Comparison of ENCODE assay signal across 9 cellular contexts in genomic region chr9:34374905-34375552, GRCh38. TPM values are rescaled to one million over a fixed set of nuclear protein-coding genes. Genes with fewer than 3 reads are reported as not detected.
DNase-seq lines count a peak whose midpoint lies in the region; ATAC-seq and TF ChIP-seq lines count a peak whose summit lies in the region.
"Had no signal": no experiment of that assay in that cellular context is flagged by ENCODE, and none has a peak within 500 bp of the region (broad histone marks: within the 10 kb centered on the region; RNA-seq: fewer than 3 reads in every experiment).

No MANE protein-coding gene starts in this region.

- peaks cover 13% of the 10 kb centered on the region for H3K36me3 ChIP-seq in Caco-2 (ENCODE audit: control insufficient read depth, insufficient read depth, low read length)
- peaks cover 9 to 12% of the 10 kb centered on the region in 2 donors for H3K36me3 ChIP-seq in body of pancreas (replicated peaks in 1 of 2; ENCODE audit: insufficient read depth in 1 of 2, low read depth in 2 of 2)
- peaks cover 0 to 13% of the 10 kb centered on the region in 2 donors for H3K36me3 ChIP-seq in muscle layer of duodenum (ENCODE audit: control insufficient read depth in 1 of 2, insufficient read depth in 2 of 2, low read length in 2 of 2)
- H3K36me3 ChIP-seq: SJSA1 had no signal

- H3K4me1 Mint-ChIP-seq in Caco-2 (ENCODE audit: low read depth, unreplicated experiment) = peaks cover 26% of the 10 kb centered on the region

- BruUV-seq in Caco-2 (replicated peaks; lab: Mats Ljungman, UMichigan) = no TSS peak

- peaks cover 41% of the 10 kb centered on the region for H3K36me3 Mint-ChIP-seq in Caco-2 (ENCODE audit: insufficient read depth, unreplicated experiment)

- H3K27ac ChIP-seq in body of pancreas (peak overlapping the region; percentile 80 to 90 (median 82)), muscle layer of duodenum (ENCODE audit: low read length) (peak overlapping the region; percentile 84)
- H3K27ac ChIP-seq: SJSA1 had no signal

- peak; percentile 88 to 92 for DNase-seq in Caco-2
- DNase-seq in NCI-H187 (lab: John Stamatoyannopoulos, UW) = peak; percentile 14 to 60
- peak; percentile 77 to 93 (median 87) for DNase-seq in body of pancreas
- no peak for DNase-seq in NOMO-1 (lab: John Stamatoyannopoulos, UW; ENCODE audit: unreplicated experiment in 2 of 2)
- no peak for DNase-seq in stimulated activated naive CD4-positive, alpha-beta T cell (lab: John Stamatoyannopoulos, UW)
- no peak for DNase-seq in medulla oblongata (ENCODE audit: extremely low spot score)

- CTCF ChIA-PET in Caco-2 (lab: Charles Lee) = interaction anchor here (0.5 to 7.5 kb wide), 8 partner anchors 10 to 308 kb away, joined by 3 to 105 read pairs (median 4); no protein-coding TSS in a partner anchor

- POLR2A ChIA-PET in Caco-2 (lab: Charles Lee) = interaction anchor here (0.6 to 1.0 kb wide), 6 partner anchors 11 to 286 kb away, joined by 3 to 4 read pairs (median 3); partner anchors contain the start of genes DNAI1 and FAM219A

- intact Hi-C loops in Caco-2 (cut with micrococcal nuclease; ENCODE audit: unreplicated experiment) = loop anchor here (1.0 to 5.0 kb wide), 5 partner anchors 23 to 328 kb away; partner anchors contain the start of gene UBAP2
- intact Hi-C loops in body of pancreas (cut with DNase I) = loop anchor here (5.0 kb wide), 1 partner anchor 38 kb away; no protein-coding TSS in a partner anchor

- TF ChIP-seq POLR2A in body of pancreas (IDR thresholded peaks at IDR 0.05) = peak; percentile 48 to 86 (median 69)

- H3K4me3 ChIP-seq in Caco-2 (ENCODE audit: low read depth, low read length) (peak overlapping the region; percentile 89), body of pancreas (no peak overlapping the region), muscle layer of duodenum (ENCODE audit: low read depth in 1 of 2, low read length in 2 of 2) (peak overlapping the region in 1 of 2 donors; percentile 85)
- H3K4me3 ChIP-seq: SJSA1 had no signal

- H3K9me3 Mint-ChIP-seq in Caco-2 (ENCODE audit: unreplicated experiment) = no peaks in the 10 kb centered on the region

- H3K9me3 ChIP-seq in Caco-2 (no peaks in the 10 kb centered on the region; the same call in 1 of the 2 replicates), body of pancreas (no peaks in the 10 kb centered on the region), muscle layer of duodenum (ENCODE audit: control insufficient read depth in 1 of 2, low read length in 2 of 2) (peaks cover 0 to 5% of the 10 kb centered on the region in 2 donors)
- H3K9me3 ChIP-seq: SJSA1 had no signal

- H3K27me3 ChIP-seq in Caco-2 (replicated peaks; ENCODE audit: control insufficient read depth, insufficient read depth, low read length) (no peaks in the 10 kb centered on the region), body of pancreas (no peaks in the 10 kb centered on the region), muscle layer of duodenum (ENCODE audit: low read depth, low read length) (no peaks in the 10 kb centered on the region)
- H3K27me3 ChIP-seq: SJSA1 had no signal

- TF ChIP-seq CTCF in Caco-2 (IDR thresholded peaks at IDR 0.05; ENCODE audit: insufficient read depth in 1 of 2, low read depth in 1 of 2, low read length in 1 of 2, severe bottlenecking in 1 of 2, unreplicated experiment in 1 of 2) = peak in 1 of 2 experiments; percentile 33
- TF ChIP-seq CTCF in body of pancreas (IDR thresholded peaks at IDR 0.05) = peak in 4 of 7 experiments; percentile 25 to 31 (median 28)

- peak overlapping the region; percentile 88 for H3K4me3 Mint-ChIP-seq in Caco-2 (ENCODE audit: unreplicated experiment)

- ATAC-seq in body of pancreas (peak; percentile 41), GM21529 (IDR thresholded peaks at IDR 0.05; ENCODE audit: unreplicated experiment) (no peak)

- H3K4me1 ChIP-seq in Caco-2 = peaks cover 24% of the 10 kb centered on the region
- H3K4me1 ChIP-seq in body of pancreas = peaks cover 44% of the 10 kb centered on the region
- H3K4me1 ChIP-seq in muscle layer of duodenum (ENCODE audit: control insufficient read depth in 1 of 2, insufficient read depth in 2 of 2, low read length in 2 of 2) = peaks cover 2 to 33% of the 10 kb centered on the region in 2 donors

- 16 to 27% methylated on average over 5 of the region's 5 CpGs for WGBS in body of pancreas, 2 donors

- H3K27ac Mint-ChIP-seq in Caco-2 (ENCODE audit: unreplicated experiment) = peak overlapping the region; percentile 49

- no peaks in the 10 kb centered on the region for H3K27me3 Mint-ChIP-seq in Caco-2 (ENCODE audit: insufficient read depth, unreplicated experiment)

RNA-seq across cellular contexts. Expression of gene MYORG, which starts 1.7 kb away (rescaled TPM):
- total RNA-seq in Caco-2 (2022) (33.4 and 37.3 TPM in 2 replicates), body of pancreas (10 to 100 TPM; 11.2 to 11.9 TPM)

RNA-seq across cellular contexts. Expression of gene NUDT2, which starts 45.7 kb away (rescaled TPM):
- 14.4 and 15.0 TPM in 2 replicates for total RNA-seq in Caco-2 (2022)
- 10 to 100 TPM in 1 of 2 donors, 1 to 10 TPM in 1; 9.2 to 14.0 TPM for total RNA-seq in body of pancreas

RNA-seq across cellular contexts. Expression of gene KIF24, which starts 46.0 kb away (rescaled TPM):
- total RNA-seq in Caco-2 (2022) = 3.9 and 4.4 TPM in 2 replicates
- total RNA-seq in body of pancreas = under 1 TPM; 0.26 to 0.33 TPM

Comparison
In these comparisons a context has a peak if more than half of its experiments do, and no peak if none do; other contexts are left out.
1. DNase-seq: peak in Caco-2 (2 of 2), NCI-H187 (2 of 2) and body of pancreas (4 of 4); none in NOMO-1 (0 of 2), stimulated activated naive CD4-positive, alpha-beta T cell (0 of 6) and medulla oblongata (single experiment).